In the genomic region with DNA sequence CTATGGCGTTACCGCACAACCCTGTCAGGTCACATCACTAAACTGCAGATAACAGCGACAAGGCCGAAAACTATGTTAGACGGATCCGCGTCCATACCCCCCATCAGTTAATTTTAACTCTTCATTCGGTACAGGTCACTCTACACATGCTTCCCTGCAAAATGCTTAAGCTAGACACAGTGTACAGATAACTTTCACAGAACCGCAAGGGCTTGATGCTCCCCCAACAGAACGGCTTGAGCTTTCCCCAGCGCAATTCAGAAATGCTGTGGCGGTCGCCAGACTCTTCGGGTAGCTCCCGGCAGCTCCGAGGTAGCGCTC, we compare ENCODE assay signal across 3 cellular contexts.
TF ChIP-seq lines count a peak whose summit lies in the region.

No MANE protein-coding gene starts in this region.

TF ChIP-seq in HEK293, 187 proteins besides CTCF, POLR2A, EP300 and RAD21 (continues in another document):
- TF ChIP-seq ZNF600 (tag by site-specific recombination; IDR thresholded peaks at IDR 0.05) (peak; percentile 53), ZNF623 (tag by site-specific recombination; IDR thresholded peaks at IDR 0.05) (peak; percentile 22; the same call in 1 of the 2 replicates), ZBTB1 (tag by site-specific recombination; IDR thresholded peaks at IDR 0.05) (no peak), ZNF391 (tag by site-specific recombination; IDR thresholded peaks at IDR 0.05; ENCODE audit: borderline replicate concordance, low read depth) (no peak), ZEB2 (tag by site-specific recombination; IDR thresholded peaks at IDR 0.05) (peak; percentile 24; the same call in 1 of the 2 replicates), ZNF560 (tag by site-specific recombination; IDR thresholded peaks at IDR 0.05; ENCODE audit: borderline replicate concordance) (no peak), ZNF701 (tag by site-specific recombination; IDR thresholded peaks at IDR 0.05) (no peak), ZXDB (tag by site-specific recombination; IDR thresholded peaks at IDR 0.05) (0 out of 2 replicates have a peak, but pooled peaks have one; percentile 27), ZNF341 (tag by site-specific recombination; IDR thresholded peaks at IDR 0.05; ENCODE audit: low read depth) (peak; percentile 96), ZNF76 (tag by site-specific recombination; IDR thresholded peaks at IDR 0.05; ENCODE audit: borderline replicate concordance, low read depth) (peak; percentile 60; the same call in 1 of the 2 replicates)
- TF ChIP-seq, protein P1, sequence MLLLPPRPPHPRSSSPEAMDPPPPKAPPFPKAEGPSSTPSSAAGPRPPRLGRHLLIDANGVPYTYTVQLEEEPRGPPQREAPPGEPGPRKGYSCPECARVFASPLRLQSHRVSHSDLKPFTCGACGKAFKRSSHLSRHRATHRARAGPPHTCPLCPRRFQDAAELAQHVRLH (tag by site-specific recombination; IDR thresholded peaks at IDR 0.05) = 0 out of 2 replicates have a peak, but pooled peaks have one; percentile 13
- TF ChIP-seq, protein P2, sequence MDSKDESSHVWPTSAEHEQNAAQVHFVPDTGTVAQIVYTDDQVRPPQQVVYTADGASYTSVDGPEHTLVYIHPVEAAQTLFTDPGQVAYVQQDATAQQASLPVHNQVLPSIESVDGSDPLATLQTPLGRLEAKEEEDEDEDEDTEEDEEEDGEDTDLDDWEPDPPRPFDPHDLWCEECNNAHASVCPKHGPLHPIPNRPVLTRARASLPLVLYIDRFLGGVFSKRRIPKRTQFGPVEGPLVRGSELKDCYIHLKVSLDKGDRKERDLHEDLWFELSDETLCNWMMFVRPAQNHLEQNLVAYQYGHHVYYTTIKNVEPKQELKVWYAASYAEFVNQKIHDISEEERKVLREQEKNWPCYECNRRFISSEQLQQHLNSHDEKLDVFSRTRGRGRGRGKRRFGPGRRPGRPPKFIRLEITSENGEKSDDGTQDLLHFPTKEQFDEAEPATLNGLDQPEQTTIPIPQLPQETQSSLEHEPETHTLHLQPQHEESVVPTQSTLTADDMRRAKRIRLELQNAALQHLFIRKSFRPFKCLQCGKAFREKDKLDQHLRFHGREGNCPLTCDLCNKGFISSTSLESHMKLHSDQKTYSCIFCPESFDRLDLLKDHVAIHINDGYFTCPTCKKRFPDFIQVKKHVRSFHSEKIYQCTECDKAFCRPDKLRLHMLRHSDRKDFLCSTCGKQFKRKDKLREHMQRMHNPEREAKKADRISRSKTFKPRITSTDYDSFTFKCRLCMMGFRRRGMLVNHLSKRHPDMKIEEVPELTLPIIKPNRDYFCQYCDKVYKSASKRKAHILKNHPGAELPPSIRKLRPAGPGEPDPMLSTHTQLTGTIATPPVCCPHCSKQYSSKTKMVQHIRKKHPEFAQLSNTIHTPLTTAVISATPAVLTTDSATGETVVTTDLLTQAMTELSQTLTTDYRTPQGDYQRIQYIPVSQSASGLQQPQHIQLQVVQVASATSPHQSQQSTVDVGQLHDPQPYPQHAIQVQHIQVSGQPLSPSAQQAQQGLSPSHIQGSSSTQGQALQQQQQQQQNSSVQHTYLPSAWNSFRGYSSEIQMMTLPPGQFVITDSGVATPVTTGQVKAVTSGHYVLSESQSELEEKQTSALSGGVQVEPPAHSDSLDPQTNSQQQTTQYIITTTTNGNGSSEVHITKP (tag by site-specific recombination; IDR thresholded peaks at IDR 0.05) = peak; percentile 91

TF ChIP-seq in H1, 55 proteins besides CTCF, POLR2A, EP300 and RAD21:
- no peak for TF ChIP-seq NRF1 (IDR thresholded peaks at IDR 0.05; ENCODE audit: low read depth, low read length)
- no peak for TF ChIP-seq EZH2 (IDR thresholded peaks at IDR 0.05; ENCODE audit: low read depth, low read length, severe bottlenecking)
- TF ChIP-seq SP1 (IDR thresholded peaks at IDR 0.05; ENCODE audit: low read depth, low read length) = no peak
- peak; percentile 28 for TF ChIP-seq ASH2L (IDR thresholded peaks at IDR 0.05; ENCODE audit: low read length)
- no peak for TF ChIP-seq EGR1 (IDR thresholded peaks at IDR 0.05; ENCODE audit: borderline replicate concordance, low read depth, low read length)
- TF ChIP-seq SAP30 (IDR thresholded peaks at IDR 0.05; ENCODE audit: insufficient read depth, insufficient replicate concordance, low read length) = peak; percentile 41
- TF ChIP-seq CBX8 (IDR thresholded peaks at IDR 0.05; ENCODE audit: borderline replicate concordance, low read depth, low read length) = no peak
- no peak for TF ChIP-seq BACH1 (IDR thresholded peaks at IDR 0.05; ENCODE audit: low read length)

TF ChIP-seq in neural cell, 6 proteins besides CTCF, POLR2A, EP300 and RAD21:
- TF ChIP-seq SMC3 (conservative IDR thresholded peaks at IDR 0.05; ENCODE audit: poor library complexity) = no peak
- TF ChIP-seq POLR2AphosphoS5 (IDR thresholded peaks at IDR 0.05) = no peak
- no peak for TF ChIP-seq MXI1 (conservative IDR thresholded peaks at IDR 0.05; ENCODE audit: poor library complexity, severe bottlenecking)
- no peak for TF ChIP-seq TAF1 (IDR thresholded peaks at IDR 0.05; ENCODE audit: low read depth)
- TF ChIP-seq, protein P3, sequence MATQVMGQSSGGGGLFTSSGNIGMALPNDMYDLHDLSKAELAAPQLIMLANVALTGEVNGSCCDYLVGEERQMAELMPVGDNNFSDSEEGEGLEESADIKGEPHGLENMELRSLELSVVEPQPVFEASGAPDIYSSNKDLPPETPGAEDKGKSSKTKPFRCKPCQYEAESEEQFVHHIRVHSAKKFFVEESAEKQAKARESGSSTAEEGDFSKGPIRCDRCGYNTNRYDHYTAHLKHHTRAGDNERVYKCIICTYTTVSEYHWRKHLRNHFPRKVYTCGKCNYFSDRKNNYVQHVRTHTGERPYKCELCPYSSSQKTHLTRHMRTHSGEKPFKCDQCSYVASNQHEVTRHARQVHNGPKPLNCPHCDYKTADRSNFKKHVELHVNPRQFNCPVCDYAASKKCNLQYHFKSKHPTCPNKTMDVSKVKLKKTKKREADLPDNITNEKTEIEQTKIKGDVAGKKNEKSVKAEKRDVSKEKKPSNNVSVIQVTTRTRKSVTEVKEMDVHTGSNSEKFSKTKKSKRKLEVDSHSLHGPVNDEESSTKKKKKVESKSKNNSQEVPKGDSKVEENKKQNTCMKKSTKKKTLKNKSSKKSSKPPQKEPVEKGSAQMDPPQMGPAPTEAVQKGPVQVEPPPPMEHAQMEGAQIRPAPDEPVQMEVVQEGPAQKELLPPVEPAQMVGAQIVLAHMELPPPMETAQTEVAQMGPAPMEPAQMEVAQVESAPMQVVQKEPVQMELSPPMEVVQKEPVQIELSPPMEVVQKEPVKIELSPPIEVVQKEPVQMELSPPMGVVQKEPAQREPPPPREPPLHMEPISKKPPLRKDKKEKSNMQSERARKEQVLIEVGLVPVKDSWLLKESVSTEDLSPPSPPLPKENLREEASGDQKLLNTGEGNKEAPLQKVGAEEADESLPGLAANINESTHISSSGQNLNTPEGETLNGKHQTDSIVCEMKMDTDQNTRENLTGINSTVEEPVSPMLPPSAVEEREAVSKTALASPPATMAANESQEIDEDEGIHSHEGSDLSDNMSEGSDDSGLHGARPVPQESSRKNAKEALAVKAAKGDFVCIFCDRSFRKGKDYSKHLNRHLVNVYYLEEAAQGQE (IDR thresholded peaks at IDR 0.05; ENCODE audit: borderline replicate concordance) = no peak
- TF ChIP-seq EZH2 (IDR thresholded peaks at IDR 0.05; ENCODE audit: borderline replicate concordance, insufficient read depth, low read length, poor library complexity, severe bottlenecking) = no peak
